In genomic region chr2:96895032-96895708, GRCh38 we compare ENCODE assay signal across 10 cellular contexts. TPM values are rescaled to one million over a fixed set of nuclear protein-coding genes. Genes with fewer than 3 reads are reported as not detected.
DNase-seq lines count a peak whose midpoint lies in the region; ATAC-seq and TF ChIP-seq lines count a peak whose summit lies in the region.
"Had no signal": no experiment of that assay in that cellular context is flagged by ENCODE, and none has a peak within 500 bp of the region (broad histone marks: within the 10 kb centered on the region; RNA-seq: fewer than 3 reads in every experiment).

No MANE protein-coding gene starts in this region.

- in situ Hi-C loops in transverse colon (cut with MboI; ENCODE audit: low pct_ligation_motif_present in 1 of 4, low pct_unique_long_range_greater_than_20kb in 1 of 4, low sequenced_read_pairs in 3 of 4) = no loop called here

- no peak overlapping the region for H3K18ac ChIP-seq in mesendoderm (ENCODE audit: low read length)

- no peaks in the 10 kb centered on the region for H3K9me3 ChIP-seq in transverse colon

- no peak overlapping the region for H3K4me3 ChIP-seq in mesendoderm (ENCODE audit: low read length)
- H3K4me3 ChIP-seq in transverse colon = no peak overlapping the region

- H3K9me3 Mint-ChIP-seq in activated naive CD8-positive, alpha-beta T cell treated with anti-CD3 and anti-CD28 coated beads, Interleukin-2, amount 10 ng/mL, durations not matched to agents 7 days and 5 days = no peaks in the 10 kb centered on the region
- H3K9me3 Mint-ChIP-seq in activated naive CD8-positive, alpha-beta T cell treated with anti-CD3 and anti-CD28 coated beads for 36 hours = no peaks in the 10 kb centered on the region
- no peaks in the 10 kb centered on the region for H3K9me3 Mint-ChIP-seq in activated T-helper 1 cell treated with anti-CD3 and anti-CD28 coated beads, Interleukin-12 subunit alpha, Interleukin-12 subunit beta, Interleukin-2, Interleukin-4 antibody, amounts not matched to agents 30 ng/mL and 10 ng/mL and 1 ng/mL, durations not matched to agents 14 hours and 24 hours and 36 hours
- no peaks in the 10 kb centered on the region for H3K9me3 Mint-ChIP-seq in chondrocyte (ENCODE audit: low read depth)

- H2BK120ac ChIP-seq in mesendoderm (ENCODE audit: low read depth, low read length) = no peak overlapping the region

- H3K4me1 ChIP-seq in mesendoderm (ENCODE audit: control insufficient read depth, low read depth, low read length) (peaks cover 12% of the 10 kb centered on the region), transverse colon (peaks cover 27 to 36% (median 32%) of the 10 kb centered on the region in 4 donors)

- H3K27ac ChIP-seq in mesendoderm (ENCODE audit: low read depth, low read length) (no peak overlapping the region), transverse colon (peak overlapping the region; percentile 2 to 69 (median 44))

- H3K4ac ChIP-seq in mesendoderm (ENCODE audit: low read depth, low read length) = no peak overlapping the region

- TF ChIP-seq POLR2A in transverse colon (IDR thresholded peaks at IDR 0.05) = no peak

- peak overlapping the region; percentile 10 for H3K27ac Mint-ChIP-seq in activated naive CD8-positive, alpha-beta T cell treated with anti-CD3 and anti-CD28 coated beads, Interleukin-2, amount 10 ng/mL, durations not matched to agents 7 days and 5 days
- H3K27ac Mint-ChIP-seq in activated naive CD8-positive, alpha-beta T cell treated with anti-CD3 and anti-CD28 coated beads for 36 hours = no peak overlapping the region
- peak overlapping the region; percentile 18 for H3K27ac Mint-ChIP-seq in activated T-helper 1 cell treated with anti-CD3 and anti-CD28 coated beads, Interleukin-12 subunit alpha, Interleukin-12 subunit beta, Interleukin-2, Interleukin-4 antibody, amounts not matched to agents 30 ng/mL and 10 ng/mL and 1 ng/mL, durations not matched to agents 14 hours and 24 hours and 36 hours
- H3K27ac Mint-ChIP-seq in chondrocyte (ENCODE audit: unreplicated experiment) = no peak overlapping the region

- H2BK5ac ChIP-seq in mesendoderm (ENCODE audit: low read length) = no peak overlapping the region

- H3K4me1 Mint-ChIP-seq in activated naive CD8-positive, alpha-beta T cell treated with anti-CD3 and anti-CD28 coated beads, Interleukin-2, amount 10 ng/mL, durations not matched to agents 7 days and 5 days = peaks cover 24% of the 10 kb centered on the region
- peaks cover 29% of the 10 kb centered on the region for H3K4me1 Mint-ChIP-seq in activated naive CD8-positive, alpha-beta T cell treated with anti-CD3 and anti-CD28 coated beads for 36 hours
- H3K4me1 Mint-ChIP-seq in activated T-helper 1 cell treated with anti-CD3 and anti-CD28 coated beads, Interleukin-12 subunit alpha, Interleukin-12 subunit beta, Interleukin-2, Interleukin-4 antibody, amounts not matched to agents 30 ng/mL and 10 ng/mL and 1 ng/mL, durations not matched to agents 14 hours and 24 hours and 36 hours (ENCODE audit: low read depth) = peaks cover 36% of the 10 kb centered on the region
- H3K4me1 Mint-ChIP-seq in chondrocyte (ENCODE audit: low read depth) = peaks cover 31% of the 10 kb centered on the region

- no peak overlapping the region for H4K8ac ChIP-seq in mesendoderm (ENCODE audit: low read depth, low read length)

- no peak for TF ChIP-seq EP300 in transverse colon (IDR thresholded peaks at IDR 0.05; ENCODE audit: low read depth)

- POLR2A ChIA-PET in activated naive CD8-positive, alpha-beta T cell treated with anti-CD3 and anti-CD28 coated beads, Interleukin-2, amount 10 ng/mL, durations not matched to agents 7 days and 5 days (lab: Charles Lee) = interaction anchor here (0.9 kb wide), 1 partner anchor 26 kb away, joined by 3 read pairs; the partner anchor contains the start of gene SEMA4C

- no peaks in the 10 kb centered on the region for H3K27me3 Mint-ChIP-seq in activated naive CD8-positive, alpha-beta T cell treated with anti-CD3 and anti-CD28 coated beads, Interleukin-2, amount 10 ng/mL, durations not matched to agents 7 days and 5 days
- H3K27me3 Mint-ChIP-seq in activated naive CD8-positive, alpha-beta T cell treated with anti-CD3 and anti-CD28 coated beads for 36 hours = no peaks in the 10 kb centered on the region
- H3K27me3 Mint-ChIP-seq in activated T-helper 1 cell treated with anti-CD3 and anti-CD28 coated beads, Interleukin-12 subunit alpha, Interleukin-12 subunit beta, Interleukin-2, Interleukin-4 antibody, amounts not matched to agents 30 ng/mL and 10 ng/mL and 1 ng/mL, durations not matched to agents 14 hours and 24 hours and 36 hours (ENCODE audit: insufficient read depth) = peaks cover 4% of the 10 kb centered on the region
- H3K27me3 Mint-ChIP-seq in chondrocyte (ENCODE audit: low read depth) = no peaks in the 10 kb centered on the region

- intact Hi-C loops in activated T-helper 1 cell treated with anti-CD3 and anti-CD28 coated beads, Interleukin-12 subunit alpha, Interleukin-12 subunit beta, Interleukin-2, Interleukin-4 antibody, amounts not matched to agents 30 ng/mL and 10 ng/mL and 1 ng/mL, durations not matched to agents 14 hours and 24 hours and 36 hours (cut with micrococcal nuclease) = no loop called here
- intact Hi-C loops in transverse colon (cut with DNase I; ENCODE audit: low total_unique reads) = no loop called here

- H3K36me3 ChIP-seq in mesendoderm (ENCODE audit: control insufficient read depth, insufficient read depth, low read length) (no peaks in the 10 kb centered on the region), transverse colon (no peaks in the 10 kb centered on the region)

- no peaks in the 10 kb centered on the region for H3K27me3 ChIP-seq in mesendoderm (ENCODE audit: insufficient read depth, low read length, poor library complexity)
- no peaks in the 10 kb centered on the region for H3K27me3 ChIP-seq in transverse colon

- H3K4me2 ChIP-seq in mesendoderm (ENCODE audit: low read length) = no peak overlapping the region

- no peak for DNase-seq in activated naive CD8-positive, alpha-beta T cell treated with anti-CD3 and anti-CD28 coated beads, Interleukin-2, amount 10 ng/mL, durations not matched to agents 7 days and 5 days
- no peak for DNase-seq in activated naive CD8-positive, alpha-beta T cell treated with anti-CD3 and anti-CD28 coated beads for 36 hours
- DNase-seq in activated T-helper 1 cell treated with anti-CD3 and anti-CD28 coated beads, Interleukin-12 subunit alpha, Interleukin-12 subunit beta, Interleukin-2, Interleukin-4 antibody, amounts not matched to agents 30 ng/mL and 10 ng/mL and 1 ng/mL, durations not matched to agents 14 hours and 24 hours and 36 hours (ENCODE audit: low spot score) = no peak
- no peak for DNase-seq in mesendoderm
- DNase-seq in transverse colon = no peak
- DNase-seq in chondrocyte (ENCODE audit: low spot score) = no peak
- no peak for DNase-seq in Kasumi-1 (lab: John Stamatoyannopoulos, UW)
- DNase-seq: NK-92 treated with Interleukin-12 subunit alpha and Interleukin-12 subunit beta, amount 100 ng/mL, for 24 hours; retina had no signal

- WGBS in mesendoderm (ENCODE audit: extremely low coverage, insufficient coverage, low lambda C conversion rate) = 100% methylated on average over 1 of the region's 10 CpGs
- 58 to 67% methylated on average over 5 to 10 of the region's 10 CpGs for WGBS in transverse colon (ENCODE audit: low coverage in 1 of 2), 2 donors

- ATAC-seq in activated naive CD8-positive, alpha-beta T cell treated with anti-CD3 and anti-CD28 coated beads, Interleukin-2, amount 10 ng/mL, durations not matched to agents 7 days and 5 days (ENCODE audit: low read depth) = peak; percentile 6
- ATAC-seq in HG03045 (IDR thresholded peaks at IDR 0.05; ENCODE audit: unreplicated experiment) = no peak

- no peaks in the 10 kb centered on the region for H3K79me2 ChIP-seq in mesendoderm (ENCODE audit: control insufficient read depth, insufficient read depth, low read length)

- H3K36me3 Mint-ChIP-seq in activated naive CD8-positive, alpha-beta T cell treated with anti-CD3 and anti-CD28 coated beads, Interleukin-2, amount 10 ng/mL, durations not matched to agents 7 days and 5 days = no peaks in the 10 kb centered on the region
- no peaks in the 10 kb centered on the region for H3K36me3 Mint-ChIP-seq in activated naive CD8-positive, alpha-beta T cell treated with anti-CD3 and anti-CD28 coated beads for 36 hours
- peaks cover under 1% of the 10 kb centered on the region for H3K36me3 Mint-ChIP-seq in activated T-helper 1 cell treated with anti-CD3 and anti-CD28 coated beads, Interleukin-12 subunit alpha, Interleukin-12 subunit beta, Interleukin-2, Interleukin-4 antibody, amounts not matched to agents 30 ng/mL and 10 ng/mL and 1 ng/mL, durations not matched to agents 14 hours and 24 hours and 36 hours (ENCODE audit: low read depth)
- H3K36me3 Mint-ChIP-seq in chondrocyte (ENCODE audit: low read depth) = no peaks in the 10 kb centered on the region

- TF ChIP-seq CTCF in transverse colon (IDR thresholded peaks at IDR 0.05) (no peak), chondrocyte (IDR thresholded peaks at IDR 0.05) (no peak)

- H3K79me1 ChIP-seq in mesendoderm (ENCODE audit: low read length) = no peaks in the 10 kb centered on the region

- H3K56ac ChIP-seq in mesendoderm (ENCODE audit: low read length) = no peak overlapping the region

- H3K23ac ChIP-seq in mesendoderm (ENCODE audit: low read length) = no peak overlapping the region

- H2AK5ac ChIP-seq in mesendoderm (ENCODE audit: low read length) = peak overlapping the region; percentile 38

- no peak overlapping the region for H2BK15ac ChIP-seq in mesendoderm (replicated peaks; ENCODE audit: low read depth)

- H4K5ac ChIP-seq in mesendoderm (ENCODE audit: low read length) = no peak overlapping the region

- no peak overlapping the region for H3K4me3 Mint-ChIP-seq in activated naive CD8-positive, alpha-beta T cell treated with anti-CD3 and anti-CD28 coated beads, Interleukin-2, amount 10 ng/mL, durations not matched to agents 7 days and 5 days
- no peak overlapping the region for H3K4me3 Mint-ChIP-seq in activated naive CD8-positive, alpha-beta T cell treated with anti-CD3 and anti-CD28 coated beads for 36 hours
- H3K4me3 Mint-ChIP-seq in activated T-helper 1 cell treated with anti-CD3 and anti-CD28 coated beads, Interleukin-12 subunit alpha, Interleukin-12 subunit beta, Interleukin-2, Interleukin-4 antibody, amounts not matched to agents 30 ng/mL and 10 ng/mL and 1 ng/mL, durations not matched to agents 14 hours and 24 hours and 36 hours = no peak overlapping the region
- no peak overlapping the region for H3K4me3 Mint-ChIP-seq in chondrocyte (ENCODE audit: unreplicated experiment)

- no peak overlapping the region for H3K9ac ChIP-seq in mesendoderm (ENCODE audit: low read length)

RNA-seq across cellular contexts. Expression of gene SEMA4C, which starts 25.3 kb away (rescaled TPM):
- total RNA-seq in activated naive CD8-positive, alpha-beta T cell treated with anti-CD3 and anti-CD28 coated beads, Interleukin-2, amount 10 ng/mL, durations not matched to agents 7 days and 5 days = 10 to 100 TPM; 28.8 to 30.6 TPM
- 1 to 10 TPM; 5.9 to 8.3 TPM for total RNA-seq in activated naive CD8-positive, alpha-beta T cell treated with anti-CD3 and anti-CD28 coated beads for 36 hours
- total RNA-seq in activated T-helper 1 cell treated with anti-CD3 and anti-CD28 coated beads, Interleukin-12 subunit alpha, Interleukin-12 subunit beta, Interleukin-2, Interleukin-4 antibody, amounts not matched to agents 30 ng/mL and 10 ng/mL and 1 ng/mL, durations not matched to agents 14 hours and 24 hours and 36 hours = 18.7 and 20.6 TPM in 2 replicates
- 32.1 TPM for polyA plus RNA-seq in mesendoderm (2013, experiment 1 of 2)
- 31.2 TPM for polyA plus RNA-seq in mesendoderm (2013, experiment 2 of 2)
- total RNA-seq in transverse colon (10 to 100 TPM in 3 of 4 donors, 1 to 10 TPM in 1; 3.6 to 23.9 (median 17.4) TPM), chondrocyte (20.4 to 26.7 TPM (median 24.8 TPM) in 3 replicates)

RNA-seq across cellular contexts. Expression of gene ANKRD39, which starts 37.4 kb away (rescaled TPM):
- 10 to 100 TPM; 31.2 to 33.9 TPM for total RNA-seq in activated naive CD8-positive, alpha-beta T cell treated with anti-CD3 and anti-CD28 coated beads, Interleukin-2, amount 10 ng/mL, durations not matched to agents 7 days and 5 days
- 10 to 100 TPM; 22.7 to 25.2 TPM for total RNA-seq in activated naive CD8-positive, alpha-beta T cell treated with anti-CD3 and anti-CD28 coated beads for 36 hours
- 40.8 and 41.1 TPM in 2 replicates for total RNA-seq in activated T-helper 1 cell treated with anti-CD3 and anti-CD28 coated beads, Interleukin-12 subunit alpha, Interleukin-12 subunit beta, Interleukin-2, Interleukin-4 antibody, amounts not matched to agents 30 ng/mL and 10 ng/mL and 1 ng/mL, durations not matched to agents 14 hours and 24 hours and 36 hours
- polyA plus RNA-seq in mesendoderm (2013, experiment 1 of 2) = 14.2 TPM
- polyA plus RNA-seq in mesendoderm (2013, experiment 2 of 2) = 13.8 TPM
- total RNA-seq in transverse colon = 10 to 100 TPM in 3 of 4 donors, 1 to 10 TPM in 1; 9.7 to 55.3 (median 12.7) TPM
- total RNA-seq in chondrocyte = 7.9 to 11.2 TPM (median 8.3 TPM) in 3 replicates

RNA-seq across cellular contexts. Expression of gene ANKRD23, which starts 51.3 kb away (rescaled TPM):
- 10 to 100 TPM; 16.5 to 17.8 TPM for total RNA-seq in activated naive CD8-positive, alpha-beta T cell treated with anti-CD3 and anti-CD28 coated beads, Interleukin-2, amount 10 ng/mL, durations not matched to agents 7 days and 5 days
- total RNA-seq in activated naive CD8-positive, alpha-beta T cell treated with anti-CD3 and anti-CD28 coated beads for 36 hours = 1 to 10 TPM; 2.7 to 3.2 TPM
- total RNA-seq in activated T-helper 1 cell treated with anti-CD3 and anti-CD28 coated beads, Interleukin-12 subunit alpha, Interleukin-12 subunit beta, Interleukin-2, Interleukin-4 antibody, amounts not matched to agents 30 ng/mL and 10 ng/mL and 1 ng/mL, durations not matched to agents 14 hours and 24 hours and 36 hours = 8.2 and 8.8 TPM in 2 replicates
- polyA plus RNA-seq in mesendoderm (2013, experiment 1 of 2) = 0.86 TPM
- 1.7 TPM for polyA plus RNA-seq in mesendoderm (2013, experiment 2 of 2)
- 10 to 100 TPM in 1 of 4 donors, 1 to 10 TPM in 3; 4.1 to 22.7 (median 7.0) TPM for total RNA-seq in transverse colon
- total RNA-seq in chondrocyte = 1.9 to 4.4 TPM (median 3.2 TPM) in 3 replicates

Comparison
In these comparisons a context has a peak if more than half of its experiments do, and no peak if none do; other contexts are left out.
1. H3K27ac Mint-ChIP-seq: peak in activated naive CD8-positive, alpha-beta T cell treated with anti-CD3 and anti-CD28 coated beads, Interleukin-2, amount 10 ng/mL, durations not matched to agents 7 days and 5 days (single experiment) and activated T-helper 1 cell treated with anti-CD3 and anti-CD28 coated beads, Interleukin-12 subunit alpha, Interleukin-12 subunit beta, Interleukin-2, Interleukin-4 antibody, amounts not matched to agents 30 ng/mL and 10 ng/mL and 1 ng/mL, durations not matched to agents 14 hours and 24 hours and 36 hours (single experiment); none in activated naive CD8-positive, alpha-beta T cell treated with anti-CD3 and anti-CD28 coated beads for 36 hours (single experiment) and chondrocyte (single experiment).